27 cellular contexts compared by ENCODE assay signal in the genomic region with DNA sequence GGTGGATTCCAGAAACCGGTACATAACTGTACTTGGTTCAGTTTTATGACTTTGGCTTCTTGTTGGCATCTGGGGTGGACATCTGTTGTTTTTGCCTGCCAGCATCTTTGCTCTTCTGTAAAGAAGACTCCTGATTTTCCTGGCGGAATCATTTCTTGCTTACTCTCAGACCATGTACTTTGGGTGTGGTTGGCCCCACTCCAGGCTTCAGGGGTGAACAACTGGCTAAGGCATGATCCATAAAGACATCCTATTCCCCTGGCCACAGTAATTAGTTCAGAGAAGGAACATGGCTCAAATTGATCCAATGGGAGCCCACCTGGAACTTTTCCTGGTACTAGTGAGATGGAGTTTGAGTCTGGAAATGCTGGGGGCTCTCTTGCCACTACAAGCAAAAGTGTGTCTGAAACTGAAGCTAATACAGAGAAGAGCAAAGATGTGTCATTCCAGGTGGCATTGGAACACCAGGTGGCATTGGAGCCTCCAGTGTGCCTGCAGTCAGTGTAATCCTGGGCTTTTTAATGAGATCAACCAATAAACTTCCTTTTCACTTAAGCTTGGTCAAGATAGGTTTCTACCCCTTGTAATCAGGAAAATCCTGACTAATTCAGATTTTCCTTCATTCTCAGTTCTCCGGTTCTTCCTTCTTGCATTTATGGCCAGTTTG.
DNase-seq lines count a peak whose midpoint lies in the region; ATAC-seq, FAIRE-seq and TF ChIP-seq lines count a peak whose summit lies in the region.
"Had no signal": no experiment of that assay in that cellular context is flagged by ENCODE, and none has a peak within 500 bp of the region (broad histone marks: within the 10 kb centered on the region; RNA-seq: fewer than 3 reads in every experiment).

No MANE protein-coding gene starts in this region.

- no peak for FAIRE-seq in A549 (lab: Jason Lieb, UNC)
- FAIRE-seq in bronchial epithelial cell (lab: Jason Lieb, UNC): peak; percentile 7
- FAIRE-seq in GM12892 (lab: Jason Lieb, UNC): no peak
- FAIRE-seq: GM12878, H1 had no signal

- TF ChIP-seq RAD21 in A549 (conservative IDR thresholded peaks at IDR 0.05 in 1 of 2, IDR thresholded peaks at IDR 0.05 in 1 of 2): no peak

- DNase-seq in A549 (ENCODE audit: low read depth in 1 of 2, low spot score in 1 of 2): no peak
- DNase-seq in NCI-H2171 (lab: John Stamatoyannopoulos, UW): peak; percentile 15
- DNase-seq in bronchial epithelial cell (ENCODE audit: low read depth): no peak
- no peak for DNase-seq in right atrium auricular region (ENCODE audit: low spot score)
- no peak for DNase-seq in GM12892 (ENCODE audit: insufficient read length)
- DNase-seq in mucosa of descending colon: no peak
- DNase-seq: activated CD4-positive, CD25-positive, alpha-beta regulatory T cell treated with anti-CD3 and anti-CD28 coated beads, Interleukin-2, amount 50 U/mL, for 72 hours; activated CD8-positive, alpha-beta T cell treated with anti-CD3 and anti-CD28 coated beads, Interleukin-2, amount 10 ng/mL, durations not matched to agents 7 days and 5 days; activated effector memory CD4-positive, alpha-beta T cell treated with anti-CD3 and anti-CD28 coated beads, Interleukin-2, amount 50 U/mL, for 16 hours; activated naive CD8-positive, alpha-beta T cell treated with anti-CD3 and anti-CD28 coated beads, Interleukin-2, amount 10 ng/mL, durations not matched to agents 7 days and 5 days; CD4-positive, alpha-beta T cell; cerebellar nuclear complex; heart right ventricle; Karpas-422; mesendoderm; NCI-H2081; Peyer's patch; psoas muscle; stimulated activated CD8-positive, alpha-beta memory T cell treated with anti-CD3 and anti-CD28 coated beads, Interleukin-4, amount 100 ng/mL, for 48 hours; stomach; T-helper 1 cell; tibial artery had no signal

- no peak for ATAC-seq in A549
- no peak for ATAC-seq in mucosa of descending colon
- ATAC-seq: activated CD8-positive, alpha-beta T cell treated with anti-CD3 and anti-CD28 coated beads, Interleukin-2, amount 10 ng/mL, durations not matched to agents 7 days and 5 days; GM12878; heart right ventricle; psoas muscle had no signal

- CTCF ChIA-PET in A549 (lab: Yijun Ruan, JAX): interaction anchor here (0.9 to 2.1 kb wide), 4 partner anchors 44 to 599 kb away, joined by 3 to 8 read pairs (median 4); no protein-coding TSS in a partner anchor

- no peak for TF ChIP-seq POLR2A in A549 (IDR thresholded peaks at IDR 0.05; ENCODE audit: low read length)
- no peak for TF ChIP-seq POLR2A in GM12892 (IDR thresholded peaks at IDR 0.05; ENCODE audit: low read depth, low read length)

- 75% methylated on average over 3 of the region's 3 CpGs for WGBS in A549 (ENCODE audit: missing lambda C conversion rate)

- no peak for TF ChIP-seq EP300 in A549 (IDR thresholded peaks at IDR 0.05)

- H3K27ac ChIP-seq in 22Rv1: no peak overlapping the region
- H3K27ac ChIP-seq in A549: no peak overlapping the region
- H3K27ac ChIP-seq in right atrium auricular region: no peak overlapping the region
- H3K27ac ChIP-seq: epithelial cell of prostate, heart right ventricle, HL-60, Peyer's patch, psoas muscle, stomach, tibial artery had no signal

- TF ChIP-seq CTCF in 22Rv1 (IDR thresholded peaks at IDR 0.05): 0 out of 2 replicates have a peak, but pooled peaks have one; percentile 6
- no peak for TF ChIP-seq CTCF in A549 (IDR thresholded peaks at IDR 0.05)
- peak; percentile 43 for TF ChIP-seq CTCF in bronchial epithelial cell (IDR thresholded peaks at IDR 0.05; ENCODE audit: insufficient read depth, low read length, severe bottlenecking)
- TF ChIP-seq CTCF in right atrium auricular region (IDR thresholded peaks at IDR 0.05): no peak
- TF ChIP-seq CTCF in mucosa of descending colon (IDR thresholded peaks at IDR 0.05): no peak

- H3K36me3 ChIP-seq in bronchial epithelial cell (ENCODE audit: control insufficient read depth, insufficient read depth, low read length) (no peaks in the 10 kb centered on the region), right atrium auricular region (no peaks in the 10 kb centered on the region), mucosa of descending colon (ENCODE audit: low read depth) (no peaks in the 10 kb centered on the region)
- H3K36me3 ChIP-seq: heart right ventricle, Peyer's patch, stomach, tibial artery had no signal

- no peak overlapping the region for H3K4me3 ChIP-seq in A549
- no peak overlapping the region for H3K4me3 ChIP-seq in bronchial epithelial cell (ENCODE audit: low read depth, low read length)
- H3K4me3 ChIP-seq in right atrium auricular region: no peak overlapping the region
- H3K4me3 ChIP-seq in mucosa of descending colon: no peak overlapping the region
- H3K4me3 ChIP-seq: GM12878, heart right ventricle, Peyer's patch, psoas muscle, stomach, tibial artery had no signal

- H3K9me3 ChIP-seq in A549 (no peaks in the 10 kb centered on the region), right atrium auricular region (no peaks in the 10 kb centered on the region), mucosa of descending colon (no peaks in the 10 kb centered on the region)
- H3K9me3 ChIP-seq: heart right ventricle, Peyer's patch, psoas muscle, stomach, tibial artery had no signal

- H3K27me3 ChIP-seq in bronchial epithelial cell (ENCODE audit: control insufficient read depth, insufficient read depth, low read length) (no peaks in the 10 kb centered on the region), right atrium auricular region (no peaks in the 10 kb centered on the region)
- H3K27me3 ChIP-seq: Peyer's patch, stomach, tibial artery had no signal

- intact Hi-C loops in mucosa of descending colon (cut with DNase I, micrococcal nuclease): no loop called here

- H3K4me1 ChIP-seq in A549: peaks cover 11% of the 10 kb centered on the region; the same call in 1 of the 3 replicates
- no peaks in the 10 kb centered on the region for H3K4me1 ChIP-seq in right atrium auricular region
- no peaks in the 10 kb centered on the region for H3K4me1 ChIP-seq in mucosa of descending colon (ENCODE audit: low read depth)
- H3K4me1 ChIP-seq: heart right ventricle, Peyer's patch, psoas muscle, stomach, tibial artery had no signal

- POLR2A ChIA-PET in A549 (lab: Yijun Ruan, JAX): no interaction called here

- no peak overlapping the region for H3K4me2 ChIP-seq in A549

TF ChIP-seq in A549, 52 proteins besides CTCF, POLR2A, EP300 and RAD21:
- TF ChIP-seq RFX5 (IDR thresholded peaks at IDR 0.05) (no peak), SMC3 (IDR thresholded peaks at IDR 0.05) (0 out of 3 replicates have a peak, but pooled peaks have one; percentile 7)

Comparison
In these comparisons a context has a peak if more than half of its experiments do, and no peak if none do; other contexts are left out.
1. CTCF ChIP-seq: peak in 22Rv1 (single experiment) and bronchial epithelial cell (single experiment); none in A549 (single experiment), right atrium auricular region (0 of 2) and mucosa of descending colon (single experiment).